1 cellular context compared by ENCODE assay signal in the genomic region with DNA sequence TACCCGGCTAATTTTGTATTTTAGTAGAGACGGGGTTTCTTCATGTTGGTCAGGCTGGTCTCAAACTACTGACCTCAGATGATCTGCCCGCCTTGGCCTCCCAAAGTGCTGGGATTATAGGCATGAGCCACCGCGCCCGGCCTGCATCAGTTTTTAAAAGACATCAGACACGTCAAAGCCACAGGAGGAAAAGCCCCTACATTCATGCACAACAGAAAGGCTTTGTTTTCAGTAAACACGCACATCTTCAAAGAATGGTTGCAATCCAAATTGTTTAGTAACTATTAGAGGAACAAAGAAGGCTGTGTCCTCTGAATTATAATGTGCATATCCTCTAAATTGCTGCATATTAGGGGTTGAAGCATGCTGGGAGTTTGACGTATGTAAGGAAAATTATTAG.
TF ChIP-seq lines count a peak whose summit lies in the region.

No MANE protein-coding gene starts in this region.

TF ChIP-seq in H1, 55 proteins besides CTCF, POLR2A, EP300 and RAD21:
- TF ChIP-seq KDM5A (IDR thresholded peaks at IDR 0.05; ENCODE audit: low read length) (no peak), TEAD4 (IDR thresholded peaks at IDR 0.05; ENCODE audit: low read depth, low read length) (0 out of 2 replicates have a peak, but pooled peaks have one; percentile 23), RFX5 (IDR thresholded peaks at IDR 0.05; ENCODE audit: borderline replicate concordance, low read depth, low read length) (no peak), NANOG (IDR thresholded peaks at IDR 0.05; ENCODE audit: insufficient read depth, low read depth, low read length, poor library complexity, severe bottlenecking) (peak; percentile 93), GTF2F1 (IDR thresholded peaks at IDR 0.05; ENCODE audit: borderline replicate concordance, low read depth, low read length) (no peak)
